In genomic region chr7:121304259-121304658, GRCh38 we compare ENCODE assay signal across 2 cellular contexts.
A peak's percentile ranks its signal among the peaks of the same experiment; 100 is the strongest.
TF ChIP-seq lines count a peak whose summit lies in the region.

No MANE protein-coding gene starts in this region.

TF ChIP-seq in HCT116, 20 proteins besides CTCF, POLR2A, EP300 and RAD21:
- no peak for TF ChIP-seq CBX3 (IDR thresholded peaks at IDR 0.05; ENCODE audit: low read depth)
- no peak for TF ChIP-seq CEBPB (IDR thresholded peaks at IDR 0.05; ENCODE audit: low read depth)
- TF ChIP-seq MAX (IDR thresholded peaks at IDR 0.05): no peak
- TF ChIP-seq, protein P1, sequence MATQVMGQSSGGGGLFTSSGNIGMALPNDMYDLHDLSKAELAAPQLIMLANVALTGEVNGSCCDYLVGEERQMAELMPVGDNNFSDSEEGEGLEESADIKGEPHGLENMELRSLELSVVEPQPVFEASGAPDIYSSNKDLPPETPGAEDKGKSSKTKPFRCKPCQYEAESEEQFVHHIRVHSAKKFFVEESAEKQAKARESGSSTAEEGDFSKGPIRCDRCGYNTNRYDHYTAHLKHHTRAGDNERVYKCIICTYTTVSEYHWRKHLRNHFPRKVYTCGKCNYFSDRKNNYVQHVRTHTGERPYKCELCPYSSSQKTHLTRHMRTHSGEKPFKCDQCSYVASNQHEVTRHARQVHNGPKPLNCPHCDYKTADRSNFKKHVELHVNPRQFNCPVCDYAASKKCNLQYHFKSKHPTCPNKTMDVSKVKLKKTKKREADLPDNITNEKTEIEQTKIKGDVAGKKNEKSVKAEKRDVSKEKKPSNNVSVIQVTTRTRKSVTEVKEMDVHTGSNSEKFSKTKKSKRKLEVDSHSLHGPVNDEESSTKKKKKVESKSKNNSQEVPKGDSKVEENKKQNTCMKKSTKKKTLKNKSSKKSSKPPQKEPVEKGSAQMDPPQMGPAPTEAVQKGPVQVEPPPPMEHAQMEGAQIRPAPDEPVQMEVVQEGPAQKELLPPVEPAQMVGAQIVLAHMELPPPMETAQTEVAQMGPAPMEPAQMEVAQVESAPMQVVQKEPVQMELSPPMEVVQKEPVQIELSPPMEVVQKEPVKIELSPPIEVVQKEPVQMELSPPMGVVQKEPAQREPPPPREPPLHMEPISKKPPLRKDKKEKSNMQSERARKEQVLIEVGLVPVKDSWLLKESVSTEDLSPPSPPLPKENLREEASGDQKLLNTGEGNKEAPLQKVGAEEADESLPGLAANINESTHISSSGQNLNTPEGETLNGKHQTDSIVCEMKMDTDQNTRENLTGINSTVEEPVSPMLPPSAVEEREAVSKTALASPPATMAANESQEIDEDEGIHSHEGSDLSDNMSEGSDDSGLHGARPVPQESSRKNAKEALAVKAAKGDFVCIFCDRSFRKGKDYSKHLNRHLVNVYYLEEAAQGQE (IDR thresholded peaks at IDR 0.05; ENCODE audit: low read depth): no peak
- TF ChIP-seq EGR1 (IDR thresholded peaks at IDR 0.05; ENCODE audit: low read depth): no peak
- TF ChIP-seq YY1 (IDR thresholded peaks at IDR 0.05; ENCODE audit: extremely low read depth, insufficient replicate concordance, low read depth, low read length): no peak
- no peak for TF ChIP-seq JUND (IDR thresholded peaks at IDR 0.05)
- no peak for TF ChIP-seq TCF7L2 (IDR thresholded peaks at IDR 0.05; ENCODE audit: borderline replicate concordance, extremely low read depth, insufficient read depth, insufficient read length)
- TF ChIP-seq ZNF274 (IDR thresholded peaks at IDR 0.05; ENCODE audit: low read depth, low read length): no peak
- no peak for TF ChIP-seq SP1 (IDR thresholded peaks at IDR 0.05; ENCODE audit: low read depth)
- no peak for TF ChIP-seq SRF (IDR thresholded peaks at IDR 0.05; ENCODE audit: low read depth)
- no peak for TF ChIP-seq ELF1 (IDR thresholded peaks at IDR 0.05; ENCODE audit: borderline replicate concordance, low read depth)
- no peak for TF ChIP-seq POLR2AphosphoS5 (IDR thresholded peaks at IDR 0.05; ENCODE audit: low read depth, low read length)
- TF ChIP-seq, protein P2, sequence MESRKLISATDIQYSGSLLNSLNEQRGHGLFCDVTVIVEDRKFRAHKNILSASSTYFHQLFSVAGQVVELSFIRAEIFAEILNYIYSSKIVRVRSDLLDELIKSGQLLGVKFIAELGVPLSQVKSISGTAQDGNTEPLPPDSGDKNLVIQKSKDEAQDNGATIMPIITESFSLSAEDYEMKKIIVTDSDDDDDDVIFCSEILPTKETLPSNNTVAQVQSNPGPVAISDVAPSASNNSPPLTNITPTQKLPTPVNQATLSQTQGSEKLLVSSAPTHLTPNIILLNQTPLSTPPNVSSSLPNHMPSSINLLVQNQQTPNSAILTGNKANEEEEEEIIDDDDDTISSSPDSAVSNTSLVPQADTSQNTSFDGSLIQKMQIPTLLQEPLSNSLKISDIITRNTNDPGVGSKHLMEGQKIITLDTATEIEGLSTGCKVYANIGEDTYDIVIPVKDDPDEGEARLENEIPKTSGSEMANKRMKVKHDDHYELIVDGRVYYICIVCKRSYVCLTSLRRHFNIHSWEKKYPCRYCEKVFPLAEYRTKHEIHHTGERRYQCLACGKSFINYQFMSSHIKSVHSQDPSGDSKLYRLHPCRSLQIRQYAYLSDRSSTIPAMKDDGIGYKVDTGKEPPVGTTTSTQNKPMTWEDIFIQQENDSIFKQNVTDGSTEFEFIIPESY (IDR thresholded peaks at IDR 0.05; ENCODE audit: extremely low read depth, insufficient replicate concordance, low read length): no peak
- no peak for TF ChIP-seq EZH2phosphoT487 (IDR thresholded peaks at IDR 0.05; ENCODE audit: borderline replicate concordance)
- TF ChIP-seq SIN3A (IDR thresholded peaks at IDR 0.05; ENCODE audit: low read depth): no peak
- no peak for TF ChIP-seq EZH2 (IDR thresholded peaks at IDR 0.05)
- no peak for TF ChIP-seq ZFX (IDR thresholded peaks at IDR 0.05)
- TF ChIP-seq FOSL1 (IDR thresholded peaks at IDR 0.05; ENCODE audit: low read depth): no peak
- TF ChIP-seq ATF3 (IDR thresholded peaks at IDR 0.05): no peak

TF ChIP-seq in K562, 482 proteins besides CTCF, POLR2A, EP300 and RAD21:
- TF ChIP-seq POLR2AphosphoS2 (IDR thresholded peaks at IDR 0.05; ENCODE audit: low read length) (peak; percentile 82; the same call in 1 of the 2 replicates), SIX5 (IDR thresholded peaks at IDR 0.05; ENCODE audit: borderline replicate concordance in 1 of 2, insufficient read depth in 1 of 2, low read depth in 1 of 2, low read length in 2 of 2) (no peak), PTBP1 (IDR thresholded peaks at IDR 0.05; ENCODE audit: low read depth, low read length) (no peak), NR1H2 (CRISPR knock-in tag; IDR thresholded peaks at IDR 0.05) (no peak), NONO (IDR thresholded peaks at IDR 0.05; ENCODE audit: low read depth in 2 of 2, low read length in 1 of 2) (0 out of 4 replicates have a peak, but pooled peaks of 1 of the 2 experiments have one; percentile 14)
